Comparison of ENCODE assay signal across 1 cellular context in the genomic region with DNA sequence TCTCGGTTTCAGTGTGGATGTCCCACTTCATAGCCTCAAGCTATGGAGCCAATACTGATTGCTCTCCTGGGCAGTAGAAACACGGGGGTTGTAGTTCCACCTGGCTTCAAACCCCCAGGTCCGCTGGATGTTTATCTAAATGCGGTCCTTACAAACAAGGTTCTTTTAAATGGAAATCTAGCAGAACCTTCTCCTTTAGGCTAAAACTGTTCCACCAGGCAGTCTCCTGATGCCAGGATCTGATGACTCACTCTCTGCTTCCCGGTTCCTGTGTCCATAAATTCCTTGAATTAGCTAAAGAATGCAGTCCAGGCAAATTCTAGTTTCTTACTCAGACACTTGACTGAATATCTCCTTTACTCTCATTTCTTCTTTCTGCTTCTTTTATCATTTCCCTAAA.
TF ChIP-seq lines count a peak whose summit lies in the region.

No MANE protein-coding gene starts in this region.

TF ChIP-seq in WTC11, 78 proteins besides CTCF, POLR2A, EP300 and RAD21 (continued from another document):
- TF ChIP-seq NFYB (CRISPR knock-in tag; conservative IDR thresholded peaks at IDR 0.05; ENCODE audit: low read depth) (no peak), SMAD3 (CRISPR knock-in tag; IDR thresholded peaks at IDR 0.05; ENCODE audit: borderline replicate concordance) (no peak)
